ENCODE assay signal across 9 cellular contexts in genomic region chr1:221712198-221712684, GRCh38. TPM values are rescaled to one million over a fixed set of nuclear protein-coding genes. Genes with fewer than 3 reads are reported as not detected.
DNase-seq lines count a peak whose midpoint lies in the region; ATAC-seq and TF ChIP-seq lines count a peak whose summit lies in the region.
"Had no signal": no experiment of that assay in that cellular context is flagged by ENCODE, and none has a peak within 500 bp of the region (broad histone marks: within the 10 kb centered on the region; RNA-seq: fewer than 3 reads in every experiment).

No MANE protein-coding gene starts in this region.

- no peaks in the 10 kb centered on the region for H3K27me3 ChIP-seq in sigmoid colon
- H3K27me3 ChIP-seq: cardiac muscle cell had no signal

- DNase-seq in activated CD4-positive, CD25-positive, alpha-beta regulatory T cell treated with anti-CD3 and anti-CD28 coated beads, Interleukin-2, amount 50 U/mL, for 72 hours: no peak
- peak; percentile 90 for DNase-seq in OCI-M1 (lab: John Stamatoyannopoulos, UW)
- DNase-seq in central memory CD4-positive, alpha-beta T cell: peak; percentile 80
- DNase-seq in sigmoid colon: no peak
- DNase-seq in head of caudate nucleus: no peak
- no peak for DNase-seq in NCI-H1105 (lab: John Stamatoyannopoulos, UW)

- WGBS in sigmoid colon, 2 donors: 35 to 60% methylated on average over 1 of the region's 1 CpG

- peak; percentile 83 for ATAC-seq in activated CD4-positive, CD25-positive, alpha-beta regulatory T cell treated with anti-CD3 and anti-CD28 coated beads, Interleukin-2, amount 50 U/mL, for 24 hours
- ATAC-seq in HG02759 (IDR thresholded peaks at IDR 0.05; ENCODE audit: unreplicated experiment): peak; percentile 42

- no peak for TF ChIP-seq CTCF in sigmoid colon (IDR thresholded peaks at IDR 0.05)

- H3K9me3 ChIP-seq in sigmoid colon: no peaks in the 10 kb centered on the region

- H3K4me1 ChIP-seq in sigmoid colon: peaks cover 0 to 98% (median 87%) of the 10 kb centered on the region in 4 donors

- intact Hi-C loops in sigmoid colon (cut with DNase I): no loop called here
- intact Hi-C loops in head of caudate nucleus (cut with DNase I): no loop called here

- H3K4me3 ChIP-seq in sigmoid colon: no peak overlapping the region
- H3K4me3 ChIP-seq: cardiac muscle cell had no signal

- TF ChIP-seq EP300 in sigmoid colon (IDR thresholded peaks at IDR 0.05): peak in 1 of 4 donors; percentile 64

- no peak for TF ChIP-seq POLR2A in sigmoid colon (IDR thresholded peaks at IDR 0.05)

- no peaks in the 10 kb centered on the region for H3K36me3 ChIP-seq in sigmoid colon
- H3K36me3 ChIP-seq: cardiac muscle cell had no signal

- H3K27ac ChIP-seq in sigmoid colon: peak overlapping the region; percentile 55 to 89 (median 84)
- H3K27ac ChIP-seq: cardiac muscle cell had no signal

RNA-seq across cellular contexts. Expression of gene DUSP10, which starts 29.6 kb away (rescaled TPM):
- total RNA-seq in sigmoid colon: 10 to 100 TPM; 11.4 to 19.9 (median 15.7) TPM
- polyA plus RNA-seq in sigmoid colon: 1 to 10 TPM; 2.5 to 4.1 (median 3.6) TPM

Comparison
In these comparisons a context has a peak if more than half of its experiments do, and no peak if none do; other contexts are left out.
1. DNase-seq: peak in OCI-M1 (single experiment) and central memory CD4-positive, alpha-beta T cell (single experiment); none in activated CD4-positive, CD25-positive, alpha-beta regulatory T cell treated with anti-CD3 and anti-CD28 coated beads, Interleukin-2, amount 50 U/mL, for 72 hours (single experiment), sigmoid colon (single experiment), head of caudate nucleus (0 of 42) and NCI-H1105 (single experiment).